Comparison of ENCODE assay signal across 10 cellular contexts in the genomic region with DNA sequence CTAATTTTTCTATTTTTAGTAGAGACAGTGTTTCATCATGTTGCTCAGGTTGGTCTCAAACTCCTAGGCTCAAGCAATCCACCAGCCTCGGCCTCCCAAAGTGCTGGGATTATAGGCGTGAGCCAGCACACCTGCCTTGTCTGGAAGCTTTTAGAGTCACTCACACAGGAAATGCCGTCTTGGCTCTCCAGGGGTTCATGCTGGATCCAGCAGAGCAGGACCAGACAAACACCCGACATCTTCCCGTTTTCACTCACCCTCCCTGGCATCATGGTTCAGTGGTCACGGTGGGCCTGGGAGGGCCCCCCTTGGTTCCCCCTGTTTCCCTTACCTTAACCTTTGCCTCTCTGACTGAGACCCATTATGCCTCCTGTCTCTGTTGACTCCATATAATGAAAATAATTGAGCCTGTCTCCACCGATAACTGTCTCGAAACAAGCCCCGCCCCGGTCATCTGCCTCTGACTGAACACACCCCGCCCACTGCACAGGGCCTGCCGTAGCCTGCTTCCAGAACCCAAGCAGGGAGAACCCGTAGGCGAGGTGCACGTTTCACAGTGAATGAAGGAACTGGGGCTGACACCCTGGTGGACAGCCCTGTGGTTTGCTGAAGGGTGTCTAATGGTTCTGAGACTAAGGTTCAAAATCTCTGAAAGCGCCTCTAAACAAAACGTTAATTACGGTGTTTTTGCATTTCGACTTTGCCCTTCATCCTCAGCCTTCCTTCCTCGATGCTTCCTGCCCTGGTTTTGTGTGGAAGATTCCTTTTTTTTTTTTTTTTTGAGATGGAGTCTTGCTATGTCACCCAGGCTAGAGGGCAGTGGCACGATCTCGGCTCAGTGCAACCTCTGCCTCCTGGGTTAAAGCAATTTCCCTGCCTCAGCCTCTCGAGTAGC. TPM values are rescaled to one million over a fixed set of nuclear protein-coding genes. Genes with fewer than 3 reads are reported as not detected.
A peak's percentile ranks its signal among the peaks of the same experiment; 100 is the strongest.
DNase-seq lines count a peak whose midpoint lies in the region; ATAC-seq and TF ChIP-seq lines count a peak whose summit lies in the region.
"Had no signal": no experiment of that assay in that cellular context is flagged by ENCODE, and none has a peak within 500 bp of the region (broad histone marks: within the 10 kb centered on the region; RNA-seq: fewer than 3 reads in every experiment).

No MANE protein-coding gene starts in this region.

- DNase-seq in WTC11 (ENCODE audit: low spot score) (peak; percentile 53), mesenteric fat pad (ENCODE audit: low spot score) (peak; percentile 87), OCI-M2 (lab: John Stamatoyannopoulos, UW; ENCODE audit: unreplicated experiment) (no peak), coronary artery (ENCODE audit: low spot score) (no peak)
- DNase-seq in stimulated activated naive CD8-positive, alpha-beta T cell treated with anti-CD3 and anti-CD28 coated beads, Interleukin-15, amount 100 ng/mL, for 72 hours, result no peak
- DNase-seq in activated naive CD4-positive, alpha-beta T cell treated with anti-CD3 and anti-CD28 coated beads for 36 hours, result no peak

- peaks cover 68% of the 10 kb centered on the region for H3K4me1 Mint-ChIP-seq in WTC11
- peaks cover 31% of the 10 kb centered on the region for H3K4me1 Mint-ChIP-seq in stimulated activated naive CD8-positive, alpha-beta T cell treated with anti-CD3 and anti-CD28 coated beads, Interleukin-15, amount 100 ng/mL, for 72 hours
- H3K4me1 Mint-ChIP-seq in activated naive CD4-positive, alpha-beta T cell treated with anti-CD3 and anti-CD28 coated beads for 36 hours (ENCODE audit: low read depth), result peaks cover 23% of the 10 kb centered on the region

- H3K4me3 Mint-ChIP-seq in WTC11, result no peak overlapping the region
- H3K4me3 Mint-ChIP-seq in stimulated activated naive CD8-positive, alpha-beta T cell treated with anti-CD3 and anti-CD28 coated beads, Interleukin-15, amount 100 ng/mL, for 72 hours, result no peak overlapping the region
- H3K4me3 Mint-ChIP-seq in activated naive CD4-positive, alpha-beta T cell treated with anti-CD3 and anti-CD28 coated beads for 36 hours, result no peak overlapping the region
- H3K4me3 Mint-ChIP-seq: activated naive CD8-positive, alpha-beta T cell had no signal

- POLR2A ChIA-PET in WTC11 (lab: Charles Lee), result no interaction called here

- no peak for TF ChIP-seq CTCF in WTC11 (IDR thresholded peaks at IDR 0.05)
- TF ChIP-seq CTCF in coronary artery (IDR thresholded peaks at IDR 0.05), result no peak

- H3K27ac Mint-ChIP-seq in WTC11, result peak overlapping the region; percentile 89
- no peak overlapping the region for H3K27ac Mint-ChIP-seq in stimulated activated naive CD8-positive, alpha-beta T cell treated with anti-CD3 and anti-CD28 coated beads, Interleukin-15, amount 100 ng/mL, for 72 hours
- no peak overlapping the region for H3K27ac Mint-ChIP-seq in activated naive CD4-positive, alpha-beta T cell treated with anti-CD3 and anti-CD28 coated beads for 36 hours
- H3K27ac Mint-ChIP-seq: activated naive CD8-positive, alpha-beta T cell had no signal

- no peaks in the 10 kb centered on the region for H3K27me3 Mint-ChIP-seq in WTC11 (ENCODE audit: low read depth)
- peaks cover 15% of the 10 kb centered on the region for H3K27me3 Mint-ChIP-seq in stimulated activated naive CD8-positive, alpha-beta T cell treated with anti-CD3 and anti-CD28 coated beads, Interleukin-15, amount 100 ng/mL, for 72 hours
- no peaks in the 10 kb centered on the region for H3K27me3 Mint-ChIP-seq in activated naive CD4-positive, alpha-beta T cell treated with anti-CD3 and anti-CD28 coated beads for 36 hours (ENCODE audit: low read depth)

- intact Hi-C loops in activated naive CD4-positive, alpha-beta T cell treated with anti-CD3 and anti-CD28 coated beads for 36 hours (cut with micrococcal nuclease), result no loop called here

- no peaks in the 10 kb centered on the region for H3K9me3 Mint-ChIP-seq in WTC11
- no peaks in the 10 kb centered on the region for H3K9me3 Mint-ChIP-seq in stimulated activated naive CD8-positive, alpha-beta T cell treated with anti-CD3 and anti-CD28 coated beads, Interleukin-15, amount 100 ng/mL, for 72 hours
- no peaks in the 10 kb centered on the region for H3K9me3 Mint-ChIP-seq in activated naive CD4-positive, alpha-beta T cell treated with anti-CD3 and anti-CD28 coated beads for 36 hours

- no peak overlapping the region for H3K4me3 ChIP-seq in coronary artery

- ATAC-seq in GM18517 (IDR thresholded peaks at IDR 0.05; ENCODE audit: unreplicated experiment) (peak; percentile 71), HG03175 (IDR thresholded peaks at IDR 0.05; ENCODE audit: unreplicated experiment) (peak; percentile 66), WTC11 (peak; percentile 26)
- ATAC-seq in stimulated activated naive CD8-positive, alpha-beta T cell treated with anti-CD3 and anti-CD28 coated beads, Interleukin-15, amount 100 ng/mL, for 72 hours, result no peak

- H3K36me3 Mint-ChIP-seq in WTC11, result no peaks in the 10 kb centered on the region
- H3K36me3 Mint-ChIP-seq in activated naive CD4-positive, alpha-beta T cell treated with anti-CD3 and anti-CD28 coated beads for 36 hours (ENCODE audit: low read depth), result no peaks in the 10 kb centered on the region
- H3K36me3 Mint-ChIP-seq: activated naive CD8-positive, alpha-beta T cell had no signal

- CTCF ChIA-PET in WTC11 (lab: Charles Lee), result no interaction called here
- CTCF ChIA-PET in activated naive CD4-positive, alpha-beta T cell treated with anti-CD3 and anti-CD28 coated beads for 36 hours (lab: Charles Lee), result no interaction called here

- H3K27ac ChIP-seq in coronary artery, result peak overlapping the region in 1 of 2 donors; percentile 46
- H3K27ac ChIP-seq: neutrophil had no signal

TF ChIP-seq in WTC11, 78 proteins besides CTCF, POLR2A, EP300 and RAD21:
- TF ChIP-seq ZNF423 (CRISPR knock-in tag; IDR thresholded peaks at IDR 0.05) (0 out of 2 replicates have a peak, but pooled peaks have one; percentile 33), ZNF232 (CRISPR knock-in tag; IDR thresholded peaks at IDR 0.05) (no peak)

RNA-seq across cellular contexts. Expression of gene SPRY4, which starts 39.7 kb away (rescaled TPM):
- total RNA-seq in WTC11 (2021) (99.6 to 140 TPM (median 103 TPM) in 3 replicates), mesenteric fat pad (79.7 TPM)
- total RNA-seq in activated naive CD4-positive, alpha-beta T cell treated with anti-CD3 and anti-CD28 coated beads for 36 hours, result under 1 TPM; 0.31 to 0.67 TPM

Comparison
In these comparisons a context has a peak if more than half of its experiments do, and no peak if none do; other contexts are left out.
1. DNase-seq: peak in WTC11 (single experiment) and mesenteric fat pad (single experiment); none in OCI-M2 (single experiment), stimulated activated naive CD8-positive, alpha-beta T cell treated with anti-CD3 and anti-CD28 coated beads, Interleukin-15, amount 100 ng/mL, for 72 hours (0 of 2), coronary artery (single experiment) and activated naive CD4-positive, alpha-beta T cell treated with anti-CD3 and anti-CD28 coated beads for 36 hours (single experiment).
2. RNA of gene SPRY4, which starts 39.7 kb away (total RNA-seq): 99.6 to 140 TPM in WTC11 and 79.7 TPM in mesenteric fat pad (single experiment); 0.31 to 0.67 TPM in activated naive CD4-positive, alpha-beta T cell treated with anti-CD3 and anti-CD28 coated beads for 36 hours; every median in the first group is over 10 times any median in the second.